9 cellular contexts compared by ENCODE assay signal in genomic region chr1:25799758-25800537, GRCh38. TPM values are rescaled to one million over a fixed set of nuclear protein-coding genes. Genes with fewer than 3 reads are reported as not detected.
A peak's percentile ranks its signal among the peaks of the same experiment; 100 is the strongest.
DNase-seq lines count a peak whose midpoint lies in the region; ATAC-seq, FAIRE-seq and TF ChIP-seq lines count a peak whose summit lies in the region.
"Had no signal": no experiment of that assay in that cellular context is flagged by ENCODE, and none has a peak within 500 bp of the region (broad histone marks: within the 10 kb centered on the region; RNA-seq: fewer than 3 reads in every experiment).

Gene SELENON (plus strand): TSS chr1:25800193. CDS start chr1:25800231, 38 bp downstream.

- POLR2A ChIA-PET in naive thymus-derived CD8-positive, alpha-beta T cell (lab: Charles Lee), result interaction anchor here (0.6 to 3.3 kb wide), 13 partner anchors 10 to 252 kb away, joined by 3 to 13 read pairs (median 5); partner anchors contain the start of gene MTFR1L

- peaks cover 0 to 2% (median 0%) of the 10 kb centered on the region in 3 donors for H3K36me3 Mint-ChIP-seq in naive thymus-derived CD8-positive, alpha-beta T cell

- FAIRE-seq in urothelium cell line (lab: Jason Lieb, UNC), result no peak
- FAIRE-seq: G401.6 had no signal

- H3K4me3 ChIP-seq in foreskin fibroblast (ENCODE audit: low read depth in 1 of 2, low read length in 2 of 2), result peak within 1 kb of the TSS; percentile 52 to 61

- ATAC-seq in naive thymus-derived CD8-positive, alpha-beta T cell, result peak; percentile 5 to 56
- no peak for ATAC-seq in GM19328 (IDR thresholded peaks at IDR 0.05; ENCODE audit: unreplicated experiment)

- H3K9me3 Mint-ChIP-seq in naive thymus-derived CD8-positive, alpha-beta T cell, result peaks cover 0 to 2% (median 0%) of the 10 kb centered on the region in 9 donors

- peak within 1 kb of the TSS; percentile 75 to 90 (median 80) for H3K4me3 Mint-ChIP-seq in naive thymus-derived CD8-positive, alpha-beta T cell

- peaks cover 0 to 2% (median 0%) of the 10 kb centered on the region in 5 donors for H3K27me3 Mint-ChIP-seq in naive thymus-derived CD8-positive, alpha-beta T cell

- peak; percentile 10 for DNase-seq in NCI-H1436 (lab: John Stamatoyannopoulos, UW)
- no peak for DNase-seq in NCI-H1436 treated with DMSO at 0.1 percent for 48 hours (lab: John Stamatoyannopoulos, UW)
- DNase-seq in NCI-H2171 (lab: John Stamatoyannopoulos, UW), result peak; percentile 20
- DNase-seq in activated T-helper 1 cell treated with Interleukin-2 at 50 U/mL for 16 hours (ENCODE audit: low read depth), result peak; percentile 18
- peak in 1 of 2 donors; percentile 63 for DNase-seq in foreskin fibroblast
- DNase-seq in naive thymus-derived CD8-positive, alpha-beta T cell, result peak in 3 of 10 donors; percentile 15 to 45 (median 43)
- peak; percentile 85 for DNase-seq in urothelium cell line (ENCODE audit: low spot score)

- TF ChIP-seq CTCF in foreskin fibroblast (IDR thresholded peaks at IDR 0.05; ENCODE audit: low read depth, low read length), result no peak

- peaks cover 38 to 82% (median 78%) of the 10 kb centered on the region in 4 donors for H3K4me1 Mint-ChIP-seq in naive thymus-derived CD8-positive, alpha-beta T cell

- peak within 1 kb of the TSS; percentile 80 to 99 (median 90) for H3K27ac Mint-ChIP-seq in naive thymus-derived CD8-positive, alpha-beta T cell

RNA-seq across cellular contexts. Expression of gene SELENON, which starts in this region (rescaled TPM):
- 10 to 100 TPM; 19.2 to 20.4 TPM for total RNA-seq in naive thymus-derived CD8-positive, alpha-beta T cell
- 1 to 10 TPM; 2.6 to 7.0 (median 2.7) TPM for polyA plus RNA-seq in naive thymus-derived CD8-positive, alpha-beta T cell
